In genomic region chr15:74399511-74400312, GRCh38 we compare ENCODE assay signal across 9 cellular contexts. TPM values are rescaled to one million over a fixed set of nuclear protein-coding genes. Genes with fewer than 3 reads are reported as not detected.
DNase-seq lines count a peak whose midpoint lies in the region; ATAC-seq, FAIRE-seq and TF ChIP-seq lines count a peak whose summit lies in the region.
"Had no signal": no experiment of that assay in that cellular context is flagged by ENCODE, and none has a peak within 500 bp of the region (broad histone marks: within the 10 kb centered on the region; RNA-seq: fewer than 3 reads in every experiment).

No MANE protein-coding gene starts in this region.

- TF ChIP-seq EP300 in HepG2 (IDR thresholded peaks at IDR 0.05; ENCODE audit: low read depth in 2 of 2, low read length in 2 of 2) (no peak), HepG2 (CRISPR knock-in tag; IDR thresholded peaks at IDR 0.05; ENCODE audit: borderline replicate concordance) (no peak)

- FAIRE-seq in HepG2 (lab: Jason Lieb, UNC) = no peak

- TF ChIP-seq RAD21 in HepG2 (CRISPR knock-in tag; IDR thresholded peaks at IDR 0.05) = no peak

- H4K20me1 ChIP-seq in HepG2 (ENCODE audit: insufficient read depth, low read length) = no peaks in the 10 kb centered on the region

- CTCF ChIA-PET in HepG2 (lab: Yijun Ruan, JAX; ENCODE audit: low intra/inter-chr PET ratio, low total read pairs) = no interaction called here
- CTCF ChIA-PET in GM10248 (lab: Yijun Ruan, JAX) = interaction anchor here (1.3 to 14.7 kb wide), 4 partner anchors 11 to 33 kb away, joined by 4 to 160 read pairs (median 82); partner anchors contain the start of gene SEMA7A

- H3K4me3 ChIP-seq in HepG2 (replicated peaks in 1 of 3; ENCODE audit: insufficient read depth in 1 of 3, low read depth in 2 of 3, low read length in 3 of 3) (no peak overlapping the region), right lobe of liver (no peak overlapping the region), tibial artery (no peak overlapping the region)

- POLR2A ChIA-PET in HepG2 (lab: Yijun Ruan, JAX) (interaction anchor here (0.8 kb wide), 1 partner anchor 43 kb away, joined by 3 read pairs; no protein-coding TSS in a partner anchor), GM10248 (lab: Yijun Ruan, JAX) (interaction anchor here (0.6 to 1.2 kb wide), 4 partner anchors 15 to 1937 kb away, joined by 3 to 7 read pairs (median 4); no protein-coding TSS in a partner anchor)

- no peaks in the 10 kb centered on the region for H3K79me2 ChIP-seq in HepG2 (ENCODE audit: insufficient read depth, low read length)

- intact Hi-C loops in HepG2 (cut with micrococcal nuclease; ENCODE audit: unreplicated experiment) = no loop called here
- intact Hi-C loops in right lobe of liver (cut with DNase I) = no loop called here
- intact Hi-C loops in tibial artery (cut with DNase I; ENCODE audit: low total_unique reads) = loop anchor here (5.0 kb wide), 1 partner anchor 353 kb away; no protein-coding TSS in a partner anchor

- H3K9me3 ChIP-seq in HepG2 (ENCODE audit: low read length) (no peaks in the 10 kb centered on the region), right lobe of liver (no peaks in the 10 kb centered on the region), tibial artery (no peaks in the 10 kb centered on the region)

- peaks cover 63% of the 10 kb centered on the region for H3K4me1 ChIP-seq in HepG2 (ENCODE audit: insufficient read depth, low read length)
- H3K4me1 ChIP-seq in right lobe of liver = no peaks in the 10 kb centered on the region
- H3K4me1 ChIP-seq in foreskin keratinocyte = peaks cover 46% of the 10 kb centered on the region
- H3K4me1 ChIP-seq in tibial artery = no peaks in the 10 kb centered on the region

- H3K36me3 ChIP-seq in HepG2 (replicated peaks in 1 of 2; ENCODE audit: control insufficient read depth in 1 of 2, insufficient read depth in 2 of 2, low read length in 2 of 2) = no peaks in the 10 kb centered on the region
- no peaks in the 10 kb centered on the region for H3K36me3 ChIP-seq in right lobe of liver
- no peaks in the 10 kb centered on the region for H3K36me3 ChIP-seq in tibial artery

- no peak overlapping the region for H3K9ac ChIP-seq in HepG2 (ENCODE audit: insufficient read depth, low read depth, low read length)

- no peak for ATAC-seq in HepG2
- no peak for ATAC-seq in right lobe of liver
- ATAC-seq in foreskin keratinocyte = no peak
- no peak for ATAC-seq in HG02852 (IDR thresholded peaks at IDR 0.05; ENCODE audit: unreplicated experiment)
- no peak for ATAC-seq in GM18517 (IDR thresholded peaks at IDR 0.05; ENCODE audit: unreplicated experiment)

- no peak overlapping the region for H3K4me2 ChIP-seq in HepG2 (ENCODE audit: low read depth, low read length)

- TF ChIP-seq CTCF in HepG2 (CRISPR knock-in tag; IDR thresholded peaks at IDR 0.05) = no peak
- TF ChIP-seq CTCF in right lobe of liver (IDR thresholded peaks at IDR 0.05) = no peak
- TF ChIP-seq CTCF in foreskin keratinocyte (conservative IDR thresholded peaks at IDR 0.05) = no peak
- no peak for TF ChIP-seq CTCF in GM10248 (IDR thresholded peaks at IDR 0.05; ENCODE audit: control extremely low read depth, extremely low read depth, low read depth, missing control alignments)
- TF ChIP-seq CTCF in tibial artery (IDR thresholded peaks at IDR 0.05) = no peak

- DNase-seq in HepG2 (ENCODE audit: low spot score) (no peak), right lobe of liver (no peak), foreskin keratinocyte (peak in 1 of 2 donors; percentile 61), GM10248 (ENCODE audit: extremely low spot score) (no peak), tibial artery (no peak)
- peak; percentile 67 for DNase-seq in activated CD4-positive, alpha-beta T cell treated with anti-CD3 and anti-CD28 coated beads for 48 hours
- DNase-seq: amniotic stem cell had no signal

- no peak overlapping the region for H2AFZ ChIP-seq in HepG2 (ENCODE audit: low read length)

- H3K27me3 ChIP-seq in HepG2 (ENCODE audit: control insufficient read depth in 1 of 2, insufficient read depth in 2 of 2, low read length in 2 of 2) = peaks cover 8 to 52% of the 10 kb centered on the region in 2 experiments
- no peaks in the 10 kb centered on the region for H3K27me3 ChIP-seq in right lobe of liver
- no peaks in the 10 kb centered on the region for H3K27me3 ChIP-seq in foreskin keratinocyte
- H3K27me3 ChIP-seq in tibial artery = peaks cover 0 to 27% of the 10 kb centered on the region in 2 donors

- no TSS peak for BruUV-seq in HepG2 (replicated peaks; lab: Mats Ljungman, UMichigan)

- WGBS in HepG2 (ENCODE audit: low lambda C conversion rate) = 50% methylated on average over 2 of the region's 5 CpGs
- WGBS in right lobe of liver (ENCODE audit: insufficient coverage, low coverage, low lambda C conversion rate, missing lambda C conversion rate) = 6% methylated on average over 2 of the region's 5 CpGs

- TF ChIP-seq POLR2A in HepG2 (IDR thresholded peaks at IDR 0.05; ENCODE audit: insufficient read depth in 1 of 2, low read depth in 2 of 2, low read length in 2 of 2) = no peak
- no peak for TF ChIP-seq POLR2A in right lobe of liver (IDR thresholded peaks at IDR 0.05)

- in situ Hi-C loops in HepG2 (cut with HindIII; ENCODE audit: extremely low pct_ligation_motif_present, low pct_unique_long_range_greater_than_20kb) = no loop called here

- no peak overlapping the region for H3K27ac ChIP-seq in HepG2 (ENCODE audit: extremely low read length, insufficient read depth, low read length)
- H3K27ac ChIP-seq in right lobe of liver = no peak overlapping the region
- H3K27ac ChIP-seq in foreskin keratinocyte = peak overlapping the region; percentile 97
- H3K27ac ChIP-seq in tibial artery = no peak overlapping the region

TF ChIP-seq in HepG2, 621 proteins besides CTCF, POLR2A, EP300 and RAD21:
- TF ChIP-seq MED8 (CRISPR knock-in tag; IDR thresholded peaks at IDR 0.05; ENCODE audit: insufficient replicate concordance) (no peak), ZMYM3 (CRISPR knock-in tag; IDR thresholded peaks at IDR 0.05) (0 out of 2 replicates have a peak, but pooled peaks have one; percentile 16)

RNA-seq across cellular contexts. Expression of gene CYP11A1, which starts 32.3 kb away (rescaled TPM):
- total RNA-seq in HepG2 (2016; rRNA removed; fragmentation: Illumina TruSeq; extraction: Trizol) (0.66 and 0.86 TPM in 2 replicates), right lobe of liver (1 to 10 TPM; 2.5 to 6.4 (median 2.8) TPM), foreskin keratinocyte (not detected in 2 replicates)
- total RNA-seq in HepG2 (2016; cell fraction: cytosol; rRNA removed; fragmentation: Illumina TruSeq; extraction: Trizol; ENCODE audit: low read depth) = 0.30 and 0.62 TPM in 2 replicates
- 0.43 and 0.71 TPM in 2 replicates for total RNA-seq in HepG2 (2016; cell fraction: insoluble cytoplasmic fraction; rRNA removed; fragmentation: Illumina TruSeq; extraction: Trizol)
- 0.65 and 0.74 TPM in 2 replicates for total RNA-seq in HepG2 (2016; cell fraction: membrane; rRNA removed; fragmentation: Illumina TruSeq; extraction: Trizol)
- total RNA-seq in HepG2 (2016; cell fraction: nucleus; rRNA removed; fragmentation: Illumina TruSeq; extraction: Trizol) = 0.40 and 0.66 TPM in 2 replicates
- polyA plus RNA-seq in HepG2 (2011; rRNA removed) (0.92 and 1.4 TPM in 2 replicates), foreskin keratinocyte (0.04 TPM in 1 of 2 replicates, not detected in the other)
- polyA plus RNA-seq in HepG2 (2011; cell fraction: cytosol; rRNA removed) = 0.98 and 1.0 TPM in 2 replicates
- 1.5 and 1.8 TPM in 2 replicates for polyA plus RNA-seq in HepG2 (2011; cell fraction: nucleus; rRNA removed)
- 0.54 and 0.73 TPM in 2 replicates for polyA plus RNA-seq in HepG2 (2012)
- polyA plus RNA-seq in HepG2 (2016; cell fraction: cytosol; fragmentation: Illumina TruSeq; extraction: Trizol; ENCODE audit: low read depth) = 0.26 and 0.61 TPM in 2 replicates
- polyA plus RNA-seq in HepG2 (2016; cell fraction: insoluble cytoplasmic fraction; fragmentation: Illumina TruSeq; extraction: Trizol; ENCODE audit: low read depth) = 0.66 and 0.83 TPM in 2 replicates
- 0.36 and 0.45 TPM in 2 replicates for polyA plus RNA-seq in HepG2 (2016; cell fraction: membrane; fragmentation: Illumina TruSeq; extraction: Trizol; ENCODE audit: low read depth)
- polyA plus RNA-seq in HepG2 (2016; cell fraction: nucleus; fragmentation: Illumina TruSeq; extraction: Trizol; ENCODE audit: insufficient read depth, low read depth) = 0.64 and 0.93 TPM in 2 replicates
- polyA minus RNA-seq in HepG2 (2011; rRNA and poly(A)+ RNA removed; ENCODE audit: low replicate concordance) = 1.6 and 8.2 TPM in 2 replicates
- polyA minus RNA-seq in HepG2 (2011; cell fraction: cytosol; rRNA and poly(A)+ RNA removed) = 0.99 TPM in 1 of 2 replicates, not detected in the other
- polyA minus RNA-seq in HepG2 (2011; cell fraction: nucleus; rRNA and poly(A)+ RNA removed) = 0.39 and 0.87 TPM in 2 replicates

RNA-seq across cellular contexts. Expression of gene SEMA7A, which starts 34.0 kb away (rescaled TPM):
- total RNA-seq in HepG2 (2016; rRNA removed; fragmentation: Illumina TruSeq; extraction: Trizol) = 7.1 and 15.8 TPM in 2 replicates
- 6.7 and 6.9 TPM in 2 replicates for total RNA-seq in HepG2 (2016; cell fraction: cytosol; rRNA removed; fragmentation: Illumina TruSeq; extraction: Trizol; ENCODE audit: low read depth)
- total RNA-seq in HepG2 (2016; cell fraction: insoluble cytoplasmic fraction; rRNA removed; fragmentation: Illumina TruSeq; extraction: Trizol) = 5.8 and 16.8 TPM in 2 replicates
- total RNA-seq in HepG2 (2016; cell fraction: membrane; rRNA removed; fragmentation: Illumina TruSeq; extraction: Trizol) = 6.1 and 7.5 TPM in 2 replicates
- total RNA-seq in HepG2 (2016; cell fraction: nucleus; rRNA removed; fragmentation: Illumina TruSeq; extraction: Trizol) = 18.1 and 21.2 TPM in 2 replicates
- 9.0 and 11.3 TPM in 2 replicates for polyA plus RNA-seq in HepG2 (2011; rRNA removed)
- polyA plus RNA-seq in HepG2 (2011; cell fraction: cytosol; rRNA removed) = 9.5 and 11.5 TPM in 2 replicates
- 27.8 and 40.2 TPM in 2 replicates for polyA plus RNA-seq in HepG2 (2011; cell fraction: nucleus; rRNA removed)
- 6.1 and 9.1 TPM in 2 replicates for polyA plus RNA-seq in HepG2 (2012)
- polyA plus RNA-seq in HepG2 (2016; cell fraction: cytosol; fragmentation: Illumina TruSeq; extraction: Trizol; ENCODE audit: low read depth) = 0.77 and 0.90 TPM in 2 replicates
- 3.7 and 5.2 TPM in 2 replicates for polyA plus RNA-seq in HepG2 (2016; cell fraction: insoluble cytoplasmic fraction; fragmentation: Illumina TruSeq; extraction: Trizol; ENCODE audit: low read depth)
- 2.0 and 2.2 TPM in 2 replicates for polyA plus RNA-seq in HepG2 (2016; cell fraction: membrane; fragmentation: Illumina TruSeq; extraction: Trizol; ENCODE audit: low read depth)
- polyA plus RNA-seq in HepG2 (2016; cell fraction: nucleus; fragmentation: Illumina TruSeq; extraction: Trizol; ENCODE audit: insufficient read depth, low read depth) = 40.2 and 42.1 TPM in 2 replicates
- polyA minus RNA-seq in HepG2 (2011; rRNA and poly(A)+ RNA removed; ENCODE audit: low replicate concordance) = 1.2 and 27.6 TPM in 2 replicates
- 8.8 and 9.2 TPM in 2 replicates for polyA minus RNA-seq in HepG2 (2011; cell fraction: cytosol; rRNA and poly(A)+ RNA removed)
- 13.6 and 14.7 TPM in 2 replicates for polyA minus RNA-seq in HepG2 (2011; cell fraction: nucleus; rRNA and poly(A)+ RNA removed)
- total RNA-seq in right lobe of liver = 1 to 10 TPM in 3 of 6 experiments, under 1 TPM in 3; 0.42 to 2.4 (median 1.1) TPM
- total RNA-seq in foreskin keratinocyte = 19.8 and 45.0 TPM in 2 replicates
- 14.5 and 32.3 TPM in 2 replicates for polyA plus RNA-seq in foreskin keratinocyte
